ENCODE assay signal across 8 cellular contexts in the genomic region with DNA sequence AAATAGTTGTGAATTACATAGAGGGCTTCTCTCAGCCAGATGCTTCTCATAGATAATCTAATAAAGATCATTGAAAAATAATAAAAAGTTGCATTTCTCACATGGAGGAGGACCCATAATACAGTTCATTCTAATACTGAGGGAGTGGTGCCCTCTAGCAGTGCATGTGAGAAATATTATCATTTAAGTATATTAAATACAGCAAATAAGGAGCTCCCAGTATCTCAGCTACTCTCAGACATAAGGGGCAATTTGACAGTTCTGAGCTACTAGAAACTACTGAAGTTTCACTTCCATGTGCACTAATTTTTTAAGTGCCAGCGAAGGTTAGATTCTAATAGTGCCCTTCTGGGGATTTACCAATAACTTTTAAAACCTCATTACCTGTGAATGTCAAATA.
DNase-seq lines count a peak whose midpoint lies in the region; ATAC-seq and TF ChIP-seq lines count a peak whose summit lies in the region.

No MANE protein-coding gene starts in this region.

- H2AFZ ChIP-seq in smooth muscle cell (ENCODE audit: low read depth): no peak overlapping the region

- no peaks in the 10 kb centered on the region for H3K27me3 ChIP-seq in smooth muscle cell (ENCODE audit: low read depth)

- H4K20me1 ChIP-seq in smooth muscle cell (ENCODE audit: low read depth): no peaks in the 10 kb centered on the region

- H3K9me3 ChIP-seq in smooth muscle cell (replicated peaks; ENCODE audit: low read depth): no peaks in the 10 kb centered on the region

- peak; percentile 63 for TF ChIP-seq CTCF in smooth muscle cell (IDR thresholded peaks at IDR 0.05; ENCODE audit: borderline replicate concordance, insufficient read depth, poor library complexity, severe bottlenecking)

- H3K4me1 ChIP-seq in smooth muscle cell (ENCODE audit: low read depth): no peaks in the 10 kb centered on the region

- H3K27ac ChIP-seq in smooth muscle cell (ENCODE audit: low read depth): no peak overlapping the region

- TF ChIP-seq POLR2A in erythroblast (IDR thresholded peaks at IDR 0.05; ENCODE audit: low read length): no peak

- H3F3A ChIP-seq in smooth muscle cell (ENCODE audit: low read depth): no peaks in the 10 kb centered on the region

- ATAC-seq in GM18517 (IDR thresholded peaks at IDR 0.05; ENCODE audit: unreplicated experiment): peak; percentile 81
- ATAC-seq in HG03045 (IDR thresholded peaks at IDR 0.05; ENCODE audit: unreplicated experiment): peak; percentile 44
- ATAC-seq in GM21825 (IDR thresholded peaks at IDR 0.05; ENCODE audit: unreplicated experiment): no peak

- no peaks in the 10 kb centered on the region for H3K36me3 ChIP-seq in smooth muscle cell (ENCODE audit: low read depth)

- no peak overlapping the region for H3K4me3 ChIP-seq in smooth muscle cell

- no peak overlapping the region for H3K4me2 ChIP-seq in smooth muscle cell

- DNase-seq in 8988T: peak; percentile 28
- DNase-seq in NCI-H526 treated with DMSO at 0.1 percent for 48 hours (lab: John Stamatoyannopoulos, UW): peak; percentile 37
- DNase-seq in erythroblast (lab: John Stamatoyannopoulos, UW): peak; percentile 10 to 25
- DNase-seq in smooth muscle cell (lab: John Stamatoyannopoulos, UW; ENCODE audit: unreplicated experiment): no peak
- DNase-seq in T-helper 9 cell: no peak

- H3K79me2 ChIP-seq in smooth muscle cell (ENCODE audit: low read depth): no peaks in the 10 kb centered on the region

- no peak overlapping the region for H3K9ac ChIP-seq in smooth muscle cell (ENCODE audit: low read depth)

- WGBS in smooth muscle cell (ENCODE audit: low lambda C conversion rate): 56% methylated on average over 1 of the region's 1 CpG

Comparison
In these comparisons a context has a peak if more than half of its experiments do, and no peak if none do; other contexts are left out.
1. DNase-seq: peak in 8988T (single experiment), NCI-H526 treated with DMSO at 0.1 percent for 48 hours (single experiment) and erythroblast (2 of 2); none in smooth muscle cell (single experiment) and T-helper 9 cell (single experiment).